In genomic region chr17:30376621-30377452, GRCh38 we compare ENCODE assay signal across 8 cellular contexts.
DNase-seq lines count a peak whose midpoint lies in the region; ATAC-seq lines count a peak whose summit lies in the region.

No MANE protein-coding gene starts in this region.

- H3K9ac ChIP-seq in adipocyte (ENCODE audit: low read length) = no peak overlapping the region

- no peaks in the 10 kb centered on the region for H3K36me3 ChIP-seq in adipocyte (ENCODE audit: control insufficient read depth, insufficient read depth, low read length, severe bottlenecking)

- peaks cover 5% of the 10 kb centered on the region for H3K27me3 ChIP-seq in adipocyte (replicated peaks; ENCODE audit: control insufficient read depth, insufficient read depth, low read length)

- H3K4me1 ChIP-seq in adipocyte (ENCODE audit: control insufficient read depth, insufficient read depth, low read length) = peaks cover 43% of the 10 kb centered on the region

- no peaks in the 10 kb centered on the region for H3K9me3 ChIP-seq in adipocyte (ENCODE audit: control insufficient read depth, low read length)

- DNase-seq in activated CD4-positive, alpha-beta T cell treated with anti-CD3 and anti-CD28 coated beads for 48 hours = peak; percentile 80
- DNase-seq in activated CD4-positive, alpha-beta T cell treated with anti-CD3 and anti-CD28 coated beads for 1 hour = no peak
- peak; percentile 88 for DNase-seq in NCI-H2029 (lab: John Stamatoyannopoulos, UW)
- DNase-seq in adipocyte (ENCODE audit: low read depth) = peak; percentile 93
- peak; percentile 73 for DNase-seq in medulla oblongata (ENCODE audit: extremely low spot score)
- no peak for DNase-seq in SW 1271 (lab: John Stamatoyannopoulos, UW)
- no peak for DNase-seq in kidney tubule cell (ENCODE audit: low spot score)

- H3K4me3 ChIP-seq in adipocyte (ENCODE audit: low read length) = peak overlapping the region; percentile 59

- ATAC-seq in GM18511 (IDR thresholded peaks at IDR 0.05; ENCODE audit: unreplicated experiment) = no peak

Comparison
In these comparisons a context has a peak if more than half of its experiments do, and no peak if none do; other contexts are left out.
1. DNase-seq: peak in activated CD4-positive, alpha-beta T cell treated with anti-CD3 and anti-CD28 coated beads for 48 hours (single experiment), NCI-H2029 (single experiment), adipocyte (single experiment) and medulla oblongata (single experiment); none in activated CD4-positive, alpha-beta T cell treated with anti-CD3 and anti-CD28 coated beads for 1 hour (single experiment), SW 1271 (0 of 2) and kidney tubule cell (single experiment).